ENCODE assay signal across 36 cellular contexts in the genomic region with DNA sequence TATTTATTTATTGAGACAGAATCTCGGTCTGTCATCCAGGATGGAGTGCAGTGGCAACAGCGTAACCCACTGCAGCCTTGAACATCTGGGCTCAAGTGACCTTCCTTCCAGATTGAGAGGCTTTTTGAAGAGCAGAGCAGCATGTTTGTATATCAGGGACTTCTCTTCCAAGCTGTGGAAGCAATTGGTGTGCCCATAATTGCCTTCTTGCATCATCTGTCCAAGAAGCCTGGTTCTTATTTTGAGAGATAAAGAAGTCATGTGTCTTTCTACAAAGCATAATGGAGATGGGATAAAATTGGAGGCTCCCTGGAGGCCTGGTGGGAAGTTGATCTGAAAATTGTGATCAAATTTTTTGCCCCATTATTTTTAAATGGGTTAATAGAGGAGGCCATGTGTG.
"Had no signal": no experiment of that assay in that cellular context is flagged by ENCODE, and none has a peak within 500 bp of the region (broad histone marks: within the 10 kb centered on the region; RNA-seq: fewer than 3 reads in every experiment).

No MANE protein-coding gene starts in this region.

- H3K9me3 ChIP-seq: body of pancreas, breast epithelium had no signal

- H3K4me3 Mint-ChIP-seq: activated CD4-positive, alpha-beta memory T cell treated with anti-CD3 and anti-CD28 coated beads, Interleukin-2, amount 10 ng/mL, durations not matched to agents 7 days and 5 days; activated CD4-positive, alpha-beta T cell treated with anti-CD3 and anti-CD28 coated beads for 36 hours; activated CD4-positive, alpha-beta T cell treated with anti-CD3 and anti-CD28 coated beads, Interleukin-2, amount 10 ng/mL, durations not matched to agents 7 days and 5 days; activated CD8-positive, alpha-beta memory T cell treated with anti-CD3 and anti-CD28 coated beads, Interleukin-2, amount 10 ng/mL, durations not matched to agents 7 days and 5 days; activated CD8-positive, alpha-beta T cell treated with anti-CD3 and anti-CD28 coated beads, Interleukin-2, amount 10 ng/mL, durations not matched to agents 7 days and 5 days; activated naive CD4-positive, alpha-beta T cell treated with anti-CD3 and anti-CD28 coated beads, Interleukin-2, amount 10 ng/mL, durations not matched to agents 7 days and 5 days; activated naive CD4-positive, alpha-beta T cell treated with anti-CD3 and anti-CD28 coated beads, Interleukin-2, amount 50 U/mL, for 24 hours; activated naive CD8-positive, alpha-beta T cell; activated naive CD8-positive, alpha-beta T cell treated with anti-CD3 and anti-CD28 coated beads, Interleukin-2, amount 10 ng/mL, durations not matched to agents 7 days and 5 days; activated naive CD8-positive, alpha-beta T cell treated with anti-CD3 and anti-CD28 coated beads, Interleukin-2, amount 50 U/mL, for 24 hours; activated T-cell treated with anti-CD3 and anti-CD28 coated beads, Interleukin-2, amount 50 U/mL, for 24 hours; T-helper 1 cell treated with Interleukin-12 subunit alpha and Interleukin-12 subunit beta and Interleukin-4 antibody, amounts not matched to agents 30 μg/mL and 1 μg/mL, for 36 hours; T-helper 2 cell treated with Interferon-gamma antibody and Interleukin-4, amounts not matched to agents 5 μg/mL and 100 μg/mL, for 36 hours; WTC11 had no signal

- H3K9me3 Mint-ChIP-seq: activated CD4-positive, alpha-beta memory T cell treated with anti-CD3 and anti-CD28 coated beads, Interleukin-2, amount 10 ng/mL, durations not matched to agents 7 days and 5 days; activated CD4-positive, alpha-beta T cell treated with anti-CD3 and anti-CD28 coated beads, Interleukin-2, amount 10 ng/mL, durations not matched to agents 7 days and 5 days; activated naive CD4-positive, alpha-beta T cell treated with anti-CD3 and anti-CD28 coated beads, Interleukin-2, amount 10 ng/mL, durations not matched to agents 7 days and 5 days; activated naive CD4-positive, alpha-beta T cell treated with anti-CD3 and anti-CD28 coated beads, Interleukin-2, amount 50 U/mL, for 24 hours; activated naive CD8-positive, alpha-beta T cell treated with anti-CD3 and anti-CD28 coated beads, Interleukin-2, amount 10 ng/mL, durations not matched to agents 7 days and 5 days; activated T-cell treated with anti-CD3 and anti-CD28 coated beads, Interleukin-2, amount 50 U/mL, for 24 hours; activated T-helper 2 cell treated with anti-CD3 and anti-CD28 coated beads, Interferon-gamma antibody, Interleukin-2, Interleukin-4, amounts not matched to agents 10 μg/mL and 5 μg/mL and 100 μg/mL, durations not matched to agents 14 hours and 24 hours and 36 hours; T-helper 1 cell treated with Interleukin-12 subunit alpha and Interleukin-12 subunit beta and Interleukin-4 antibody, amounts not matched to agents 30 μg/mL and 1 μg/mL, for 36 hours; T-helper 2 cell treated with Interferon-gamma antibody and Interleukin-4, amounts not matched to agents 5 μg/mL and 100 μg/mL, for 36 hours had no signal

- H3K27me3 ChIP-seq: body of pancreas, brain microvascular endothelial cell, breast epithelium had no signal

- ATAC-seq: activated CD4-positive, alpha-beta T cell treated with anti-CD3 and anti-CD28 coated beads for 36 hours; activated CD4-positive, CD25-positive, alpha-beta regulatory T cell treated with anti-CD3 and anti-CD28 coated beads, Interleukin-2, amount 50 U/mL, for 24 hours; activated CD8-positive, alpha-beta memory T cell treated with anti-CD3 and anti-CD28 coated beads, Interleukin-2, amount 10 ng/mL, durations not matched to agents 7 days and 5 days; activated CD8-positive, alpha-beta T cell treated with anti-CD3 and anti-CD28 coated beads, Interleukin-2, amount 10 ng/mL, durations not matched to agents 7 days and 5 days; activated naive CD8-positive, alpha-beta T cell treated with anti-CD3 and anti-CD28 coated beads, Interleukin-2, amount 50 U/mL, for 24 hours; body of pancreas; WTC11 had no signal

- H3K27ac Mint-ChIP-seq: activated CD4-positive, alpha-beta memory T cell treated with anti-CD3 and anti-CD28 coated beads, Interleukin-2, amount 10 ng/mL, durations not matched to agents 7 days and 5 days; activated CD4-positive, alpha-beta T cell treated with anti-CD3 and anti-CD28 coated beads for 36 hours; activated CD4-positive, alpha-beta T cell treated with anti-CD3 and anti-CD28 coated beads, Interleukin-2, amount 10 ng/mL, durations not matched to agents 7 days and 5 days; activated CD8-positive, alpha-beta memory T cell treated with anti-CD3 and anti-CD28 coated beads, Interleukin-2, amount 10 ng/mL, durations not matched to agents 7 days and 5 days; activated CD8-positive, alpha-beta T cell treated with anti-CD3 and anti-CD28 coated beads, Interleukin-2, amount 10 ng/mL, durations not matched to agents 7 days and 5 days; activated naive CD4-positive, alpha-beta T cell treated with anti-CD3 and anti-CD28 coated beads, Interleukin-2, amount 10 ng/mL, durations not matched to agents 7 days and 5 days; activated naive CD4-positive, alpha-beta T cell treated with anti-CD3 and anti-CD28 coated beads, Interleukin-2, amount 50 U/mL, for 24 hours; activated naive CD8-positive, alpha-beta T cell; activated naive CD8-positive, alpha-beta T cell treated with anti-CD3 and anti-CD28 coated beads, Interleukin-2, amount 10 ng/mL, durations not matched to agents 7 days and 5 days; activated naive CD8-positive, alpha-beta T cell treated with anti-CD3 and anti-CD28 coated beads, Interleukin-2, amount 50 U/mL, for 24 hours; activated T-cell treated with anti-CD3 and anti-CD28 coated beads, Interleukin-2, amount 50 U/mL, for 24 hours; activated T-helper 2 cell treated with anti-CD3 and anti-CD28 coated beads, Interferon-gamma antibody, Interleukin-2, Interleukin-4, amounts not matched to agents 10 μg/mL and 5 μg/mL and 100 μg/mL, durations not matched to agents 14 hours and 24 hours and 36 hours; T-helper 1 cell treated with Interleukin-12 subunit alpha and Interleukin-12 subunit beta and Interleukin-4 antibody, amounts not matched to agents 30 μg/mL and 1 μg/mL, for 36 hours; T-helper 2 cell treated with Interferon-gamma antibody and Interleukin-4, amounts not matched to agents 5 μg/mL and 100 μg/mL, for 36 hours; WTC11 had no signal

- H3K4me1 Mint-ChIP-seq: activated CD4-positive, alpha-beta memory T cell treated with anti-CD3 and anti-CD28 coated beads, Interleukin-2, amount 10 ng/mL, durations not matched to agents 7 days and 5 days; activated CD4-positive, alpha-beta T cell treated with anti-CD3 and anti-CD28 coated beads for 36 hours; activated CD4-positive, alpha-beta T cell treated with anti-CD3 and anti-CD28 coated beads, Interleukin-2, amount 10 ng/mL, durations not matched to agents 7 days and 5 days; activated CD8-positive, alpha-beta memory T cell treated with anti-CD3 and anti-CD28 coated beads, Interleukin-2, amount 10 ng/mL, durations not matched to agents 7 days and 5 days; activated naive CD4-positive, alpha-beta T cell treated with anti-CD3 and anti-CD28 coated beads, Interleukin-2, amount 10 ng/mL, durations not matched to agents 7 days and 5 days; activated naive CD4-positive, alpha-beta T cell treated with anti-CD3 and anti-CD28 coated beads, Interleukin-2, amount 50 U/mL, for 24 hours; activated naive CD8-positive, alpha-beta T cell treated with anti-CD3 and anti-CD28 coated beads, Interleukin-2, amount 10 ng/mL, durations not matched to agents 7 days and 5 days; activated naive CD8-positive, alpha-beta T cell treated with anti-CD3 and anti-CD28 coated beads, Interleukin-2, amount 50 U/mL, for 24 hours; WTC11 had no signal

- H3K4me3 ChIP-seq: body of pancreas, breast epithelium had no signal

- DNase-seq: activated CD4-positive, alpha-beta memory T cell treated with anti-CD3 and anti-CD28 coated beads, Interleukin-2, amount 10 ng/mL, durations not matched to agents 7 days and 5 days; activated CD4-positive, alpha-beta T cell treated with anti-CD3 and anti-CD28 coated beads for 1 hour; activated CD4-positive, alpha-beta T cell treated with anti-CD3 and anti-CD28 coated beads for 36 hours; activated CD4-positive, alpha-beta T cell treated with anti-CD3 and anti-CD28 coated beads for 48 hours; activated CD4-positive, alpha-beta T cell treated with anti-CD3 and anti-CD28 coated beads, Interleukin-2, amount 10 ng/mL, durations not matched to agents 7 days and 5 days; activated CD4-positive, alpha-beta T cell treated with anti-CD3 and anti-CD28 coated beads, Interleukin-2, amount 50 U/mL, for 48 hours; activated CD4-positive, CD25-positive, alpha-beta regulatory T cell; activated CD8-positive, alpha-beta memory T cell treated with anti-CD3 and anti-CD28 coated beads for 24 hours; activated CD8-positive, alpha-beta memory T cell treated with anti-CD3 and anti-CD28 coated beads, Interleukin-2, amount 10 ng/mL, durations not matched to agents 7 days and 5 days; activated CD8-positive, alpha-beta memory T cell treated with anti-CD3 and anti-CD28 coated beads, Interleukin-2, amount 50 U/mL, for 48 hours; activated CD8-positive, alpha-beta T cell treated with anti-CD3 and anti-CD28 coated beads, Interleukin-2, amount 10 ng/mL, durations not matched to agents 7 days and 5 days; activated effector memory CD4-positive, alpha-beta T cell treated with Interleukin-2 at 50 U/mL for 16 hours; activated gamma-delta T cell; activated naive CD4-positive, alpha-beta T cell treated with anti-CD3 and anti-CD28 coated beads, Interleukin-2, amount 10 ng/mL, durations not matched to agents 7 days and 5 days; activated naive CD4-positive, alpha-beta T cell treated with Interleukin-2 at 50 U/mL for 16 hours; activated naive CD8-positive, alpha-beta T cell treated with anti-CD3 and anti-CD28 coated beads, Interleukin-2, amount 10 ng/mL, durations not matched to agents 7 days and 5 days; activated naive CD8-positive, alpha-beta T cell treated with anti-CD3 and anti-CD28 coated beads, Interleukin-2, amount 50 U/mL, for 24 hours; activated T-cell treated with anti-CD3 and anti-CD28 coated beads, Interleukin-2, amount 50 U/mL, for 24 hours; activated T-cell treated with anti-CD3 and anti-CD28 coated beads, Interleukin-2, amount 50 U/mL, for 48 hours; amniotic stem cell; aorta; body of pancreas; brain microvascular endothelial cell; central memory CD4-positive, alpha-beta T cell; T-helper 1 cell; T-helper 2 cell; T-helper 9 cell; WERI-Rb-1 had no signal

- H3K27ac ChIP-seq: body of pancreas, brain microvascular endothelial cell, breast epithelium, WERI-Rb-1 had no signal

- H3K36me3 Mint-ChIP-seq: activated CD8-positive, alpha-beta memory T cell treated with anti-CD3 and anti-CD28 coated beads, Interleukin-2, amount 10 ng/mL, durations not matched to agents 7 days and 5 days; activated naive CD4-positive, alpha-beta T cell treated with anti-CD3 and anti-CD28 coated beads, Interleukin-2, amount 10 ng/mL, durations not matched to agents 7 days and 5 days; activated naive CD4-positive, alpha-beta T cell treated with anti-CD3 and anti-CD28 coated beads, Interleukin-2, amount 50 U/mL, for 24 hours; activated naive CD8-positive, alpha-beta T cell; activated naive CD8-positive, alpha-beta T cell treated with anti-CD3 and anti-CD28 coated beads, Interleukin-2, amount 10 ng/mL, durations not matched to agents 7 days and 5 days; WTC11 had no signal

- H3K27me3 Mint-ChIP-seq: activated CD4-positive, alpha-beta memory T cell treated with anti-CD3 and anti-CD28 coated beads, Interleukin-2, amount 10 ng/mL, durations not matched to agents 7 days and 5 days; activated CD8-positive, alpha-beta memory T cell treated with anti-CD3 and anti-CD28 coated beads, Interleukin-2, amount 10 ng/mL, durations not matched to agents 7 days and 5 days; activated naive CD4-positive, alpha-beta T cell treated with anti-CD3 and anti-CD28 coated beads, Interleukin-2, amount 10 ng/mL, durations not matched to agents 7 days and 5 days; activated naive CD4-positive, alpha-beta T cell treated with anti-CD3 and anti-CD28 coated beads, Interleukin-2, amount 50 U/mL, for 24 hours had no signal

- H3K36me3 ChIP-seq: brain microvascular endothelial cell, breast epithelium, WERI-Rb-1 had no signal
